In the genomic region with DNA sequence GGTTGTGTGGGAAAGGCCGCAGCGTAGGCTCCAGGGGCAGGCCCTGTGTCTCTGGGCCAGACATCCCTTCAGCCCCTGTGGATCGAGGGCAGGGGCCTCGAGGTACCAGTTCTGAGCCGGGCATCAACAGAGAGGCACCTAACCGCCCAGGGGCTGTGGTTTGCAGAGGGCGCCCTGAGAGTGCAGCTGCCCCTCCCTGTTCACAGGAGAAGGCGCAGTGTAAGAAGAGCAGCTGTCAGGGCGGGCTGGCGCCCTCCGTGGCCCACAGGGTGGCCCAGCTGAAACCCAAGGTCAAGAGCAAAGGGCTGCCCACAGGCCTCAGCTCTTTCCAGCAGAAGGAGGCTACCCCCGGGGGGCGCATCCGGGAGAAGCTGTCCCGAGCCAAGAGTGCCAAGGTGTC, we compare ENCODE assay signal across 1 cellular context.
TF ChIP-seq lines count a peak whose summit lies in the region.

No MANE protein-coding gene starts in this region.

TF ChIP-seq in H1, 55 proteins besides CTCF, POLR2A, EP300 and RAD21:
- TF ChIP-seq SP2 (IDR thresholded peaks at IDR 0.05; ENCODE audit: low read length) (no peak), HDAC2 (IDR thresholded peaks at IDR 0.05; ENCODE audit: borderline replicate concordance in 1 of 2, low read depth in 2 of 2, low read length in 2 of 2) (no peak), RNF2 (IDR thresholded peaks at IDR 0.05; ENCODE audit: borderline replicate concordance, low read depth, low read length, missing control alignments, poor library complexity, severe bottlenecking) (no peak), PHF8 (conservative IDR thresholded peaks at IDR 0.05; ENCODE audit: low read depth, low read length) (no peak), SIRT6 (IDR thresholded peaks at IDR 0.05; ENCODE audit: low read length) (no peak)
